In the genomic region with DNA sequence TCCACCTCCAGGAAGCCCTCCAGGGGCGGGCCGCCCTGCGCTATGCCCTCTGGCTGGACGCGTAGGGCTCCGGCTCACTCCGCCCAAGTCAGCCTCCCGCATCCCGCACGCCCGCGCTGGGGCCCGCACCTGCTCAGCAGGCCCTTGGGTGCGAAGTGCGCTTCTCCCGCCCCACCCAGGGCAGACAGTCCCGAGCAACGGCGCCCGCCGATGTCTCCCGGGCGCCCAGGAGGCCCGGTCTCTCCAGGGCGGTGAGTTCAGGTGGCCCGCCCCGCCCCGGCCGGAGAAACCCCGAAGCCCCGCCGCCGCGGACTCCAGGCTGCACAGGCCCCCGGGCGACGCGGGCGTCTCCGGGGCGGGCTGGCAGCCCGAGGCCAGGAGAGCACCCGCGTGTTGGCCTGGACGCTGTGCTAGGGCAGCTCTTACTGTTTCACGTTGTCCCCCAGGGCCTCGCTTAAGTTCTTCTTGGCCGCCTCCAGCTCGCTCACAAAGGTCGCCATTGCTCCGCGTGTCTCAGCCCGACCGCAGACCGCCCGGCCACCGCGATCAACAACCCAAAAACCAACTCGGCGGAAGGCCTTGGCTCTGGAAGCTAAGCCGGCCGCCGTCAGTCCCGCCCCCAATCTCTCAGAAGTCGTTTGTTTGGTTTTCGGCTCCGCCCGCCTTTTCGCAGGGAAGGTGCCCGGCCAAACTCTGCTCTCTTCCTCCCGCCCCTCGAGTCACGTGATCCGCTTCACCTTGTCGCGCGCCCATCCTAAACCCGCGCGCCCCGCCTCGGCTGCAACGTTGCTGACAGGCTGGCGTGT, we compare ENCODE assay signal across 8 cellular contexts. TPM values are rescaled to one million over a fixed set of nuclear protein-coding genes. Genes with fewer than 3 reads are reported as not detected.
DNase-seq lines count a peak whose midpoint lies in the region; ATAC-seq, FAIRE-seq and TF ChIP-seq lines count a peak whose summit lies in the region.

A gene with protein sequence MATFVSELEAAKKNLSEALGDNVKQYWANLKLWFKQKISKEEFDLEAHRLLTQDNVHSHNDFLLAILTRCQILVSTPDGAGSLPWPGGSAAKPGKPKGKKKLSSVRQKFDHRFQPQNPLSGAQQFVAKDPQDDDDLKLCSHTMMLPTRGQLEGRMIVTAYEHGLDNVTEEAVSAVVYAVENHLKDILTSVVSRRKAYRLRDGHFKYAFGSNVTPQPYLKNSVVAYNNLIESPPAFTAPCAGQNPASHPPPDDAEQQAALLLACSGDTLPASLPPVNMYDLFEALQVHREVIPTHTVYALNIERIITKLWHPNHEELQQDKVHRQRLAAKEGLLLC (minus strand): TSS at position 531 of the 806 bp plus-strand sequence. CDS start 31 bp downstream, at position 500.

- TF ChIP-seq CTCF in HepG2 (CRISPR knock-in tag; IDR thresholded peaks at IDR 0.05) = peak; percentile 69

- peak; percentile 35 for TF ChIP-seq RAD21 in HepG2 (CRISPR knock-in tag; IDR thresholded peaks at IDR 0.05)

- H3K9me3 ChIP-seq in HepG2 (ENCODE audit: low read length) = no peaks in the 10 kb centered on the region

- peak; percentile 68 to 72 for TF ChIP-seq POLR2A in HepG2 (IDR thresholded peaks at IDR 0.05; ENCODE audit: insufficient read depth in 1 of 2, low read depth in 2 of 2, low read length in 2 of 2)

- in situ Hi-C loops in HepG2 (cut with HindIII; ENCODE audit: extremely low pct_ligation_motif_present, low pct_unique_long_range_greater_than_20kb) = no loop called here

- ATAC-seq in GM19397 (IDR thresholded peaks at IDR 0.05; ENCODE audit: unreplicated experiment) = peak; percentile 89
- ATAC-seq in HG03571 (IDR thresholded peaks at IDR 0.05; ENCODE audit: unreplicated experiment) = peak; percentile 91
- peak; percentile 91 for ATAC-seq in HepG2

- H3K27ac ChIP-seq in HepG2 (ENCODE audit: extremely low read length, insufficient read depth, low read length) = peak within 1 kb of the TSS; percentile 99

- peak within 1 kb of the TSS; percentile 93 for H3K4me2 ChIP-seq in HepG2 (ENCODE audit: low read depth, low read length)

- TF ChIP-seq EP300 in HepG2 (IDR thresholded peaks at IDR 0.05; ENCODE audit: low read depth in 2 of 2, low read length in 2 of 2) (no peak), HepG2 (CRISPR knock-in tag; IDR thresholded peaks at IDR 0.05; ENCODE audit: borderline replicate concordance) (peak; percentile 41; the same call in 1 of the 2 replicates)

- no TSS peak for BruUV-seq in HepG2 (replicated peaks; lab: Mats Ljungman, UMichigan)

- POLR2A ChIA-PET in HepG2 (lab: Yijun Ruan, JAX) = interaction anchor here (0.7 to 3.5 kb wide), 7 partner anchors 33 to 1178 kb away, joined by 3 to 41 read pairs (median 5); a partner anchor contains a TSS

- H3K9ac ChIP-seq in HepG2 (ENCODE audit: insufficient read depth, low read depth, low read length) = peak within 1 kb of the TSS; percentile 93

- no peaks in the 10 kb centered on the region; a peak in 1 of 5 replicates for H3K27me3 ChIP-seq in HepG2 (ENCODE audit: control insufficient read depth in 1 of 2, insufficient read depth in 2 of 2, low read length in 2 of 2)

- 0% methylated on average over 27 of the region's 84 CpGs for WGBS in HepG2 (ENCODE audit: low lambda C conversion rate)

- intact Hi-C loops in HepG2 (cut with micrococcal nuclease; ENCODE audit: unreplicated experiment) = loop anchor here (1.0 kb wide), 2 partner anchors 37 to 344 kb away; a partner anchor contains a TSS

- H3K4me3 ChIP-seq in HepG2 (replicated peaks in 1 of 3; ENCODE audit: insufficient read depth in 1 of 3, low read depth in 2 of 3, low read length in 3 of 3) = peak within 1 kb of the TSS; percentile 86 to 93 (median 92)

- H3K79me2 ChIP-seq in HepG2 (ENCODE audit: insufficient read depth, low read length) = peaks cover 42% of the 10 kb centered on the region

- peak; percentile 81 for FAIRE-seq in HepG2 (lab: Jason Lieb, UNC)

- DNase-seq in CD1c-positive myeloid dendritic cell (ENCODE audit: extremely low spot score) (peak; percentile 96), NCI-H82 (lab: John Stamatoyannopoulos, UW) (peak; percentile 100), dermis microvascular lymphatic vessel endothelial cell (ENCODE audit: low read depth in 2 of 2) (peak; percentile 94 to 98), HepG2 (ENCODE audit: low spot score) (peak; percentile 96)
- peak; percentile 99 for DNase-seq in activated CD4-positive, alpha-beta T cell treated with anti-CD3 and anti-CD28 coated beads, Interleukin-2, amount 50 U/mL, for 48 hours
- DNase-seq in stimulated activated CD4-positive, alpha-beta T cell treated with anti-CD3 and anti-CD28 coated beads, Interleukin-4, amount 100 ng/mL, for 1 hour = peak; percentile 99

- no peaks in the 10 kb centered on the region; a peak in 1 of 5 replicates for H3K36me3 ChIP-seq in HepG2 (replicated peaks in 1 of 2; ENCODE audit: control insufficient read depth in 1 of 2, insufficient read depth in 2 of 2, low read length in 2 of 2)

- CTCF ChIA-PET in HepG2 (lab: Yijun Ruan, JAX; ENCODE audit: low intra/inter-chr PET ratio, low total read pairs) = no interaction called here

- H3K4me1 ChIP-seq in HepG2 (ENCODE audit: insufficient read depth, low read length) = peaks cover 58% of the 10 kb centered on the region

- H4K20me1 ChIP-seq in HepG2 (ENCODE audit: insufficient read depth, low read length) = peaks cover 6% of the 10 kb centered on the region

- peak within 1 kb of the TSS; percentile 94 for H2AFZ ChIP-seq in HepG2 (ENCODE audit: low read length)

TF ChIP-seq in HepG2, 621 proteins besides CTCF, POLR2A, EP300 and RAD21 (continues in another document):
- TF ChIP-seq NR2F1 (CRISPR knock-in tag; IDR thresholded peaks at IDR 0.05) (0 out of 4 replicates have a peak, but pooled peaks of 1 of the 2 experiments have one; percentile 27), CC2D1A (CRISPR knock-in tag; IDR thresholded peaks at IDR 0.05) (no peak), ZNF331 (CRISPR knock-in tag; IDR thresholded peaks at IDR 0.05) (peak; percentile 91), SIN3B (IDR thresholded peaks at IDR 0.05; ENCODE audit: low read length) (no peak)
- TF ChIP-seq, protein P1, sequence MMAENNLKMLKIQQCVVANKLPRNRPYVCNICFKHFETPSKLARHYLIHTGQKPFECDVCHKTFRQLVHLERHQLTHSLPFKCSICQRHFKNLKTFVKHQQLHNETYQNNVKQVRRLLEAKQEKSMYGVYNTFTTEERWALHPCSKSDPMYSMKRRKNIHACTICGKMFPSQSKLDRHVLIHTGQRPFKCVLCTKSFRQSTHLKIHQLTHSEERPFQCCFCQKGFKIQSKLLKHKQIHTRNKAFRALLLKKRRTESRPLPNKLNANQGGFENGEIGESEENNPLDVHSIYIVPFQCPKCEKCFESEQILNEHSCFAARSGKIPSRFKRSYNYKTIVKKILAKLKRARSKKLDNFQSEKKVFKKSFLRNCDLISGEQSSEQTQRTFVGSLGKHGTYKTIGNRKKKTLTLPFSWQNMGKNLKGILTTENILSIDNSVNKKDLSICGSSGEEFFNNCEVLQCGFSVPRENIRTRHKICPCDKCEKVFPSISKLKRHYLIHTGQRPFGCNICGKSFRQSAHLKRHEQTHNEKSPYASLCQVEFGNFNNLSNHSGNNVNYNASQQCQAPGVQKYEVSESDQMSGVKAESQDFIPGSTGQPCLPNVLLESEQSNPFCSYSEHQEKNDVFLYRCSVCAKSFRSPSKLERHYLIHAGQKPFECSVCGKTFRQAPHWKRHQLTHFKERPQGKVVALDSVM (CRISPR knock-in tag; IDR thresholded peaks at IDR 0.05) = 0 out of 2 replicates have a peak, but pooled peaks have one; percentile 49
- TF ChIP-seq, protein P2, sequence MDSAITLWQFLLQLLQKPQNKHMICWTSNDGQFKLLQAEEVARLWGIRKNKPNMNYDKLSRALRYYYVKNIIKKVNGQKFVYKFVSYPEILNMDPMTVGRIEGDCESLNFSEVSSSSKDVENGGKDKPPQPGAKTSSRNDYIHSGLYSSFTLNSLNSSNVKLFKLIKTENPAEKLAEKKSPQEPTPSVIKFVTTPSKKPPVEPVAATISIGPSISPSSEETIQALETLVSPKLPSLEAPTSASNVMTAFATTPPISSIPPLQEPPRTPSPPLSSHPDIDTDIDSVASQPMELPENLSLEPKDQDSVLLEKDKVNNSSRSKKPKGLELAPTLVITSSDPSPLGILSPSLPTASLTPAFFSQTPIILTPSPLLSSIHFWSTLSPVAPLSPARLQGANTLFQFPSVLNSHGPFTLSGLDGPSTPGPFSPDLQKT (CRISPR knock-in tag; IDR thresholded peaks at IDR 0.05; ENCODE audit: borderline replicate concordance) = no peak

RNA-seq across cellular contexts. Expression of the gene that starts here (rescaled TPM):
- total RNA-seq in dermis microvascular lymphatic vessel endothelial cell (8.3 and 10.1 TPM in 2 replicates), HepG2 (2016; rRNA removed; fragmentation: Illumina TruSeq; extraction: Trizol) (28.3 and 38.1 TPM in 2 replicates)
- total RNA-seq in HepG2 (2016; cell fraction: cytosol; rRNA removed; fragmentation: Illumina TruSeq; extraction: Trizol; ENCODE audit: low read depth) = 9.2 and 10.8 TPM in 2 replicates
- total RNA-seq in HepG2 (2016; cell fraction: insoluble cytoplasmic fraction; rRNA removed; fragmentation: Illumina TruSeq; extraction: Trizol) = 27.2 and 37.8 TPM in 2 replicates
- total RNA-seq in HepG2 (2016; cell fraction: membrane; rRNA removed; fragmentation: Illumina TruSeq; extraction: Trizol) = 19.5 and 22.1 TPM in 2 replicates
- 25.7 and 26.6 TPM in 2 replicates for total RNA-seq in HepG2 (2016; cell fraction: nucleus; rRNA removed; fragmentation: Illumina TruSeq; extraction: Trizol)
- 21.3 and 29.1 TPM in 2 replicates for polyA plus RNA-seq in HepG2 (2011; rRNA removed)
- 15.5 and 21.7 TPM in 2 replicates for polyA plus RNA-seq in HepG2 (2011; cell fraction: cytosol; rRNA removed)
- polyA plus RNA-seq in HepG2 (2011; cell fraction: nucleus; rRNA removed) = 27.8 and 28.0 TPM in 2 replicates
- polyA plus RNA-seq in HepG2 (2012) = 13.9 and 20.0 TPM in 2 replicates
- polyA plus RNA-seq in HepG2 (2016; cell fraction: cytosol; fragmentation: Illumina TruSeq; extraction: Trizol; ENCODE audit: low read depth) = 2.2 TPM in 2 replicates
- polyA plus RNA-seq in HepG2 (2016; cell fraction: insoluble cytoplasmic fraction; fragmentation: Illumina TruSeq; extraction: Trizol; ENCODE audit: low read depth) = 39.2 and 41.6 TPM in 2 replicates
- 6.4 and 6.7 TPM in 2 replicates for polyA plus RNA-seq in HepG2 (2016; cell fraction: membrane; fragmentation: Illumina TruSeq; extraction: Trizol; ENCODE audit: low read depth)
- 40.2 and 43.1 TPM in 2 replicates for polyA plus RNA-seq in HepG2 (2016; cell fraction: nucleus; fragmentation: Illumina TruSeq; extraction: Trizol; ENCODE audit: insufficient read depth, low read depth)
- 14.9 and 18.3 TPM in 2 replicates for polyA minus RNA-seq in HepG2 (2011; rRNA and poly(A)+ RNA removed; ENCODE audit: low replicate concordance)
- polyA minus RNA-seq in HepG2 (2011; cell fraction: cytosol; rRNA and poly(A)+ RNA removed) = 12.7 and 15.2 TPM in 2 replicates
- 22.0 and 27.1 TPM in 2 replicates for polyA minus RNA-seq in HepG2 (2011; cell fraction: nucleus; rRNA and poly(A)+ RNA removed)

Comparison
In these comparisons a context has a peak if more than half of its experiments do, and no peak if none do; other contexts are left out.
1. Peak in every context shown above with its lines: DNase-seq, ATAC-seq, H3K4me3 ChIP-seq and H3K27ac ChIP-seq.